ENCODE assay signal across 1 cellular context in genomic region chr2:24399434-24400206, GRCh38.
A peak's percentile ranks its signal among the peaks of the same experiment; 100 is the strongest.
TF ChIP-seq lines count a peak whose summit lies in the region.

No MANE protein-coding gene starts in this region.

TF ChIP-seq in HepG2, 621 proteins besides CTCF, POLR2A, EP300 and RAD21 (continued from another document and continues in another):
- TF ChIP-seq, protein P1, sequence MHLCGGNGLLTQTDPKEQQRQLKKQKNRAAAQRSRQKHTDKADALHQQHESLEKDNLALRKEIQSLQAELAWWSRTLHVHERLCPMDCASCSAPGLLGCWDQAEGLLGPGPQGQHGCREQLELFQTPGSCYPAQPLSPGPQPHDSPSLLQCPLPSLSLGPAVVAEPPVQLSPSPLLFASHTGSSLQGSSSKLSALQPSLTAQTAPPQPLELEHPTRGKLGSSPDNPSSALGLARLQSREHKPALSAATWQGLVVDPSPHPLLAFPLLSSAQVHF (CRISPR knock-in tag; IDR thresholded peaks at IDR 0.05): no peak
- TF ChIP-seq EEA1 (CRISPR knock-in tag; IDR thresholded peaks at IDR 0.05; ENCODE audit: borderline replicate concordance) (no peak), PRDM4 (CRISPR knock-in tag; IDR thresholded peaks at IDR 0.05; ENCODE audit: borderline replicate concordance) (no peak), FOSL1 (CRISPR knock-in tag; IDR thresholded peaks at IDR 0.05; ENCODE audit: borderline replicate concordance) (no peak), TOE1 (CRISPR knock-in tag; IDR thresholded peaks at IDR 0.05) (no peak), BCLAF1 (IDR thresholded peaks at IDR 0.05) (no peak), SETDB1 (CRISPR knock-in tag; IDR thresholded peaks at IDR 0.05; ENCODE audit: borderline replicate concordance) (no peak), NR1H2 (CRISPR knock-in tag; IDR thresholded peaks at IDR 0.05; ENCODE audit: borderline replicate concordance, low read depth) (no peak), KLF6 (CRISPR knock-in tag; IDR thresholded peaks at IDR 0.05) (peak; percentile 37; the same call in 1 of the 2 replicates), ZNF550 (CRISPR knock-in tag; IDR thresholded peaks at IDR 0.05; ENCODE audit: borderline replicate concordance) (no peak), MTERF4 (CRISPR knock-in tag; IDR thresholded peaks at IDR 0.05) (no peak), SP5 (CRISPR knock-in tag; IDR thresholded peaks at IDR 0.05; ENCODE audit: borderline replicate concordance, low read depth) (no peak), GLI4 (CRISPR knock-in tag; IDR thresholded peaks at IDR 0.05; ENCODE audit: borderline replicate concordance) (no peak), MAX (IDR thresholded peaks at IDR 0.05) (peak; percentile 86), PHF5A (CRISPR knock-in tag; IDR thresholded peaks at IDR 0.05; ENCODE audit: low read depth, unreplicated experiment) (no peak), MBNL3 (CRISPR knock-in tag; conservative IDR thresholded peaks at IDR 0.05) (no peak), HNF4A (CRISPR knock-in tag; IDR thresholded peaks at IDR 0.05) (no peak), NFKB2 (CRISPR knock-in tag; IDR thresholded peaks at IDR 0.05; ENCODE audit: borderline replicate concordance) (no peak), ZNF235 (CRISPR knock-in tag; IDR thresholded peaks at IDR 0.05; ENCODE audit: borderline replicate concordance) (no peak), PHB2 (IDR thresholded peaks at IDR 0.05; ENCODE audit: partially characterized antibody) (no peak), ZEB1 (IDR thresholded peaks at IDR 0.05; ENCODE audit: insufficient replicate concordance, low read depth) (no peak), ZNF3 (CRISPR knock-in tag; IDR thresholded peaks at IDR 0.05) (no peak), TP53 (CRISPR knock-in tag; conservative IDR thresholded peaks at IDR 0.05) (no peak), TMF1 (CRISPR knock-in tag; IDR thresholded peaks at IDR 0.05; ENCODE audit: low read depth) (0 out of 2 replicates have a peak, but pooled peaks have one; percentile 18), ZNF792 (CRISPR knock-in tag; IDR thresholded peaks at IDR 0.05) (0 out of 2 replicates have a peak, but pooled peaks have one; percentile 11), NR2C2 (CRISPR knock-in tag; IDR thresholded peaks at IDR 0.05; ENCODE audit: borderline replicate concordance) (peak; percentile 42), DRAP1 (CRISPR knock-in tag; IDR thresholded peaks at IDR 0.05) (no peak), ATF4 (CRISPR knock-in tag; IDR thresholded peaks at IDR 0.05) (peak in 1 of 2 experiments; percentile 69; a peak in 2 of 4 replicates), RELA (CRISPR knock-in tag; IDR thresholded peaks at IDR 0.05) (no peak), ARNT2 (CRISPR knock-in tag; IDR thresholded peaks at IDR 0.05; ENCODE audit: low read depth) (no peak), ZC3H4 (CRISPR knock-in tag; IDR thresholded peaks at IDR 0.05; ENCODE audit: borderline replicate concordance) (no peak), ZNF543 (CRISPR knock-in tag; IDR thresholded peaks at IDR 0.05) (no peak), YEATS2 (CRISPR knock-in tag; IDR thresholded peaks at IDR 0.05; ENCODE audit: borderline replicate concordance) (no peak), GATAD2A (CRISPR knock-in tag; IDR thresholded peaks at IDR 0.05) (peak; percentile 34; the same call in 1 of the 2 replicates), NR2F1 (CRISPR knock-in tag; IDR thresholded peaks at IDR 0.05) (no peak), SOX13 (IDR thresholded peaks at IDR 0.05) (no peak; the same call in 1 of the 2 replicates), SOX13 (CRISPR knock-in tag; conservative IDR thresholded peaks at IDR 0.05 in 1 of 2, IDR thresholded peaks at IDR 0.05 in 1 of 2) (no peak), NAIF1 (CRISPR knock-in tag; IDR thresholded peaks at IDR 0.05; ENCODE audit: borderline replicate concordance) (0 out of 2 replicates have a peak, but pooled peaks have one; percentile 15), HOXA5 (CRISPR knock-in tag; IDR thresholded peaks at IDR 0.05) (no peak), ZNF510 (CRISPR knock-in tag; IDR thresholded peaks at IDR 0.05; ENCODE audit: low read depth) (no peak), ZBTB20 (CRISPR knock-in tag; IDR thresholded peaks at IDR 0.05; ENCODE audit: borderline replicate concordance, low read depth) (no peak), ONECUT2 (CRISPR knock-in tag; IDR thresholded peaks at IDR 0.05) (no peak), MXD4 (CRISPR knock-in tag; IDR thresholded peaks at IDR 0.05) (no peak), ATAD3A (CRISPR knock-in tag; IDR thresholded peaks at IDR 0.05) (no peak), SYNCRIP (IDR thresholded peaks at IDR 0.05; ENCODE audit: insufficient read depth, low read depth, low read length) (no peak), BHLHE40 (IDR thresholded peaks at IDR 0.05; ENCODE audit: low read length) (no peak)
- TF ChIP-seq, protein P2, sequence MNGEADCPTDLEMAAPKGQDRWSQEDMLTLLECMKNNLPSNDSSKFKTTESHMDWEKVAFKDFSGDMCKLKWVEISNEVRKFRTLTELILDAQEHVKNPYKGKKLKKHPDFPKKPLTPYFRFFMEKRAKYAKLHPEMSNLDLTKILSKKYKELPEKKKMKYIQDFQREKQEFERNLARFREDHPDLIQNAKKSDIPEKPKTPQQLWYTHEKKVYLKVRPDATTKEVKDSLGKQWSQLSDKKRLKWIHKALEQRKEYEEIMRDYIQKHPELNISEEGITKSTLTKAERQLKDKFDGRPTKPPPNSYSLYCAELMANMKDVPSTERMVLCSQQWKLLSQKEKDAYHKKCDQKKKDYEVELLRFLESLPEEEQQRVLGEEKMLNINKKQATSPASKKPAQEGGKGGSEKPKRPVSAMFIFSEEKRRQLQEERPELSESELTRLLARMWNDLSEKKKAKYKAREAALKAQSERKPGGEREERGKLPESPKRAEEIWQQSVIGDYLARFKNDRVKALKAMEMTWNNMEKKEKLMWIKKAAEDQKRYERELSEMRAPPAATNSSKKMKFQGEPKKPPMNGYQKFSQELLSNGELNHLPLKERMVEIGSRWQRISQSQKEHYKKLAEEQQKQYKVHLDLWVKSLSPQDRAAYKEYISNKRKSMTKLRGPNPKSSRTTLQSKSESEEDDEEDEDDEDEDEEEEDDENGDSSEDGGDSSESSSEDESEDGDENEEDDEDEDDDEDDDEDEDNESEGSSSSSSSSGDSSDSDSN (CRISPR knock-in tag; IDR thresholded peaks at IDR 0.05): 0 out of 2 replicates have a peak, but pooled peaks have one; percentile 31
- TF ChIP-seq, protein P3, sequence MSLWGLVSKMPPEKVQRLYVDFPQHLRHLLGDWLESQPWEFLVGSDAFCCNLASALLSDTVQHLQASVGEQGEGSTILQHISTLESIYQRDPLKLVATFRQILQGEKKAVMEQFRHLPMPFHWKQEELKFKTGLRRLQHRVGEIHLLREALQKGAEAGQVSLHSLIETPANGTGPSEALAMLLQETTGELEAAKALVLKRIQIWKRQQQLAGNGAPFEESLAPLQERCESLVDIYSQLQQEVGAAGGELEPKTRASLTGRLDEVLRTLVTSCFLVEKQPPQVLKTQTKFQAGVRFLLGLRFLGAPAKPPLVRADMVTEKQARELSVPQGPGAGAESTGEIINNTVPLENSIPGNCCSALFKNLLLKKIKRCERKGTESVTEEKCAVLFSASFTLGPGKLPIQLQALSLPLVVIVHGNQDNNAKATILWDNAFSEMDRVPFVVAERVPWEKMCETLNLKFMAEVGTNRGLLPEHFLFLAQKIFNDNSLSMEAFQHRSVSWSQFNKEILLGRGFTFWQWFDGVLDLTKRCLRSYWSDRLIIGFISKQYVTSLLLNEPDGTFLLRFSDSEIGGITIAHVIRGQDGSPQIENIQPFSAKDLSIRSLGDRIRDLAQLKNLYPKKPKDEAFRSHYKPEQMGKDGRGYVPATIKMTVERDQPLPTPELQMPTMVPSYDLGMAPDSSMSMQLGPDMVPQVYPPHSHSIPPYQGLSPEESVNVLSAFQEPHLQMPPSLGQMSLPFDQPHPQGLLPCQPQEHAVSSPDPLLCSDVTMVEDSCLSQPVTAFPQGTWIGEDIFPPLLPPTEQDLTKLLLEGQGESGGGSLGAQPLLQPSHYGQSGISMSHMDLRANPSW (CRISPR knock-in tag; IDR thresholded peaks at IDR 0.05; ENCODE audit: borderline replicate concordance): peak; percentile 31; the same call in 1 of the 2 replicates
- TF ChIP-seq, protein P4, sequence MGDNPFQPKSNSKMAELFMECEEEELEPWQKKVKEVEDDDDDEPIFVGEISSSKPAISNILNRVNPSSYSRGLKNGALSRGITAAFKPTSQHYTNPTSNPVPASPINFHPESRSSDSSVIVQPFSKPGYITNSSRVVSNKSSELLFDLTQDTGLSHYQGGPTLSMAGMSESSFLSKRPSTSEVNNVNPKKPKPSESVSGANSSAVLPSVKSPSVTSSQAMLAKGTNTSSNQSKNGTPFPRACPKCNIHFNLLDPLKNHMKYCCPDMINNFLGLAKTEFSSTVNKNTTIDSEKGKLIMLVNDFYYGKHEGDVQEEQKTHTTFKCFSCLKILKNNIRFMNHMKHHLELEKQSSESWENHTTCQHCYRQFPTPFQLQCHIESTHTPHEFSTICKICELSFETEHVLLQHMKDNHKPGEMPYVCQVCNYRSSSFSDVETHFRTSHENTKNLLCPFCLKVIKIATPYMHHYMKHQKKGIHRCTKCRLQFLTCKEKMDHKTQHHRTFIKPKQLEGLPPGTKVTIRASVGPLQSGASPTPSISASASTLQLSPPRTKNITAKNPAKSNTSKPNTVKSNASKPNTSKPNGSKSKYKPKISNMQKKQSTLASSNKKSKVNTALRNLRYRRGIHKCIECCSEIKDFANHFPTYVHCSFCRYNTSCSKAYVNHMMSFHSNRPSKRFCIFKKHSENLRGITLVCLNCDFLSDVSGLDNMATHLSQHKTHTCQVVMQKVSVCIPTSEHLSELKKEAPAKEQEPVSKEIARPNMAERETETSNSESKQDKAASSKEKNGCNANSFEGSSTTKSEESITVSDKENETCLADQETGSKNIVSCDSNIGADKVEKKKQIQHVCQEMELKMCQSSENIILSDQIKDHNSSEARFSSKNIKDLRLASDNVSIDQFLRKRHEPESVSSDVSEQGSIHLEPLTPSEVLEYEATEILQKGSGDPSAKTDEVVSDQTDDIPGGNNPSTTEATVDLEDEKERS (CRISPR knock-in tag; IDR thresholded peaks at IDR 0.05): peak; percentile 52; the same call in 1 of the 2 replicates
- TF ChIP-seq, protein P5, sequence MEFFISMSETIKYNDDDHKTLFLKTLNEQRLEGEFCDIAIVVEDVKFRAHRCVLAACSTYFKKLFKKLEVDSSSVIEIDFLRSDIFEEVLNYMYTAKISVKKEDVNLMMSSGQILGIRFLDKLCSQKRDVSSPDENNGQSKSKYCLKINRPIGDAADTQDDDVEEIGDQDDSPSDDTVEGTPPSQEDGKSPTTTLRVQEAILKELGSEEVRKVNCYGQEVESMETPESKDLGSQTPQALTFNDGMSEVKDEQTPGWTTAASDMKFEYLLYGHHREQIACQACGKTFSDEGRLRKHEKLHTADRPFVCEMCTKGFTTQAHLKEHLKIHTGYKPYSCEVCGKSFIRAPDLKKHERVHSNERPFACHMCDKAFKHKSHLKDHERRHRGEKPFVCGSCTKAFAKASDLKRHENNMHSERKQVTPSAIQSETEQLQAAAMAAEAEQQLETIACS (CRISPR knock-in tag; IDR thresholded peaks at IDR 0.05): no peak
